26 cellular contexts compared by ENCODE assay signal in genomic region chr6:85406641-85407075, GRCh38. TPM values are rescaled to one million over a fixed set of nuclear protein-coding genes. Genes with fewer than 3 reads are reported as not detected.
A peak's percentile ranks its signal among the peaks of the same experiment; 100 is the strongest.
DNase-seq lines count a peak whose midpoint lies in the region; TF ChIP-seq lines count a peak whose summit lies in the region.
"Had no signal": no experiment of that assay in that cellular context is flagged by ENCODE, and none has a peak within 500 bp of the region (broad histone marks: within the 10 kb centered on the region; RNA-seq: fewer than 3 reads in every experiment).

No MANE protein-coding gene starts in this region.

- no peaks in the 10 kb centered on the region for H3K36me3 ChIP-seq in trophoblast cell (ENCODE audit: control insufficient read depth in 1 of 2, insufficient read depth in 2 of 2, low read length in 2 of 2)
- H3K36me3 ChIP-seq: upper lobe of left lung had no signal

- no peaks in the 10 kb centered on the region for H3K9me3 ChIP-seq in trophoblast cell (ENCODE audit: insufficient read depth, low read depth, low read length)
- H3K9me3 ChIP-seq: upper lobe of left lung had no signal

- no peak overlapping the region for H3K9ac ChIP-seq in trophoblast cell (ENCODE audit: low read length)

- no peak overlapping the region for H3K4me2 ChIP-seq in trophoblast cell (ENCODE audit: low read length)

- no peaks in the 10 kb centered on the region for H3K27me3 Mint-ChIP-seq in Calu3 (ENCODE audit: unreplicated experiment)
- no peaks in the 10 kb centered on the region for H3K27me3 Mint-ChIP-seq in HFFc6 (ENCODE audit: insufficient read depth)
- no peaks in the 10 kb centered on the region for H3K27me3 Mint-ChIP-seq in glutamatergic neuron (ENCODE audit: unreplicated experiment)
- H3K27me3 Mint-ChIP-seq: activated B cell treated with CpG ODN at 0.5 μM for 24 hours; IgD-negative memory B cell; naive thymus-derived CD8-positive, alpha-beta T cell had no signal

- CTCF ChIA-PET in Calu3 (lab: Charles Lee), result no interaction called here

- H4K8ac ChIP-seq in trophoblast cell (ENCODE audit: low read depth, low read length), result no peak overlapping the region

- H4K12ac ChIP-seq in trophoblast cell (ENCODE audit: low read depth, low read length), result no peak overlapping the region

- TF ChIP-seq CTCF in Calu3 (IDR thresholded peaks at IDR 0.05; ENCODE audit: unreplicated experiment), result no peak
- TF ChIP-seq CTCF in HFFc6 (IDR thresholded peaks at IDR 0.05), result no peak
- no peak for TF ChIP-seq CTCF in glutamatergic neuron (IDR thresholded peaks at IDR 0.05; ENCODE audit: partially characterized antibody, unreplicated experiment)

- H3K23ac ChIP-seq in trophoblast cell (ENCODE audit: low read length), result no peak overlapping the region

- H3K4me3 Mint-ChIP-seq in Calu3 (ENCODE audit: low read depth, unreplicated experiment) (no peak overlapping the region), HFFc6 (no peak overlapping the region), glutamatergic neuron (ENCODE audit: unreplicated experiment) (no peak overlapping the region)
- H3K4me3 Mint-ChIP-seq: activated B cell treated with CpG ODN at 0.5 μM for 24 hours; activated T-helper 17 cell treated with anti-CD3 and anti-CD28 coated beads, Interleukin-2, amount 50 U/mL, for 72 hours; endodermal cell had no signal

- H3K4me1 Mint-ChIP-seq in Calu3 (ENCODE audit: low read depth, unreplicated experiment) (peaks cover 56% of the 10 kb centered on the region), HFFc6 (ENCODE audit: low read depth) (peaks cover 67% of the 10 kb centered on the region), glutamatergic neuron (ENCODE audit: low read depth, unreplicated experiment) (no peaks in the 10 kb centered on the region)

- no peak overlapping the region for H2AK5ac ChIP-seq in trophoblast cell (ENCODE audit: low read length)

- BruUV-seq in Calu3 (replicated peaks; lab: Mats Ljungman, UMichigan), result no TSS peak

- peaks cover 16% of the 10 kb centered on the region for H3K36me3 Mint-ChIP-seq in Calu3 (ENCODE audit: insufficient read depth, unreplicated experiment)
- H3K36me3 Mint-ChIP-seq in HFFc6 (ENCODE audit: low read depth), result no peaks in the 10 kb centered on the region
- H3K36me3 Mint-ChIP-seq in glutamatergic neuron (ENCODE audit: unreplicated experiment), result no peaks in the 10 kb centered on the region
- H3K36me3 Mint-ChIP-seq: IgD-negative memory B cell; naive thymus-derived CD8-positive, alpha-beta T cell had no signal

- no peak for DNase-seq in Calu3
- no peak for DNase-seq in HFFc6
- peak; percentile 91 for DNase-seq in epithelial cell of prostate (ENCODE audit: low read depth, low spot score)
- DNase-seq in trophoblast cell, result peak; percentile 96 to 99
- no peak for DNase-seq in DMS153 treated with DMSO at 0.1 percent for 48 hours (lab: John Stamatoyannopoulos, UW; ENCODE audit: unreplicated experiment)
- no peak for DNase-seq in activated T-cell treated with anti-CD3 and anti-CD28 coated beads for 4 hours
- DNase-seq in glutamatergic neuron, result no peak
- DNase-seq: activated B cell treated with CpG ODN at 0.5 μM for 24 hours; activated naive CD4-positive, alpha-beta T cell treated with anti-CD3 and anti-CD28 coated beads, Interleukin-2, amount 50 U/mL, for 16 hours; amniotic stem cell; cortex of kidney; endodermal cell; GOT3; midbrain; naive thymus-derived CD8-positive, alpha-beta T cell; NCI-H1092; NCI-H187 treated with DMSO at 0.1 percent for 48 hours; NCI-H524 treated with DMSO at 0.1 percent for 48 hours; nucleus accumbens; retina; stimulated activated CD4-positive, alpha-beta T cell treated with anti-CD3 and anti-CD28 coated beads, Interleukin-12 subunit alpha, Interleukin-12 subunit beta, amount 100 ng/mL, for 4 hours; stimulated activated CD4-positive, alpha-beta T cell treated with anti-CD3 and anti-CD28 coated beads, Interleukin-4, amount 100 ng/mL, for 1 hour; substantia nigra; upper lobe of left lung had no signal

- no CpG with 5 or more reads among the region's 5 CpGs for WGBS in trophoblast cell (ENCODE audit: extremely low coverage, insufficient coverage, insufficient read length)

- no peaks in the 10 kb centered on the region for H3K79me2 ChIP-seq in trophoblast cell (ENCODE audit: control insufficient read depth, insufficient read depth, low read length, poor library complexity)

- peaks cover 10% of the 10 kb centered on the region for H3K79me1 ChIP-seq in trophoblast cell (ENCODE audit: low read length)

- intact Hi-C loops in Calu3 (cut with micrococcal nuclease; ENCODE audit: unreplicated experiment), result no loop called here

- H3K4me3 ChIP-seq in trophoblast cell (ENCODE audit: low read depth, low read length), result no peak overlapping the region
- H3K4me3 ChIP-seq: upper lobe of left lung had no signal

- peak overlapping the region; percentile 100 for H3K27ac ChIP-seq in epithelial cell of prostate
- no peak overlapping the region for H3K27ac ChIP-seq in trophoblast cell (ENCODE audit: low read depth, low read length)
- H3K27ac ChIP-seq: upper lobe of left lung had no signal

- H2BK12ac ChIP-seq in trophoblast cell (ENCODE audit: low read length), result no peak overlapping the region

- H3K18ac ChIP-seq in trophoblast cell (ENCODE audit: low read length), result no peak overlapping the region

- H4K91ac ChIP-seq in trophoblast cell (ENCODE audit: low read depth, low read length), result no peak overlapping the region

- H2BK120ac ChIP-seq in trophoblast cell (ENCODE audit: insufficient read depth, low read length, poor library complexity), result no peak overlapping the region

- no peaks in the 10 kb centered on the region for H3K27me3 ChIP-seq in trophoblast cell (ENCODE audit: insufficient read depth, low read length)
- H3K27me3 ChIP-seq: upper lobe of left lung had no signal

- no peak overlapping the region for H2AFZ ChIP-seq in trophoblast cell (ENCODE audit: insufficient read depth, low read length, poor library complexity)

- H3K9me3 Mint-ChIP-seq in Calu3 (ENCODE audit: low read depth, unreplicated experiment) (peaks cover 4% of the 10 kb centered on the region), HFFc6 (no peaks in the 10 kb centered on the region), glutamatergic neuron (ENCODE audit: unreplicated experiment) (no peaks in the 10 kb centered on the region)
- H3K9me3 Mint-ChIP-seq: activated B cell treated with CpG ODN at 0.5 μM for 24 hours; activated T-helper 17 cell treated with anti-CD3 and anti-CD28 coated beads, Interleukin-2, amount 50 U/mL, for 72 hours; endodermal cell; IgD-negative memory B cell; naive thymus-derived CD8-positive, alpha-beta T cell had no signal

- peaks cover 18 to 21% of the 10 kb centered on the region in 2 experiments for H3K4me1 ChIP-seq in trophoblast cell (ENCODE audit: control insufficient read depth in 1 of 2, insufficient read depth in 2 of 2, low read length in 2 of 2)

- H2BK5ac ChIP-seq in trophoblast cell (ENCODE audit: low read depth, low read length, poor library complexity), result no peak overlapping the region

- no peak overlapping the region for H3K4ac ChIP-seq in trophoblast cell (ENCODE audit: low read depth, low read length)

- H3K27ac Mint-ChIP-seq in Calu3 (ENCODE audit: unreplicated experiment) (peak overlapping the region; percentile 99), HFFc6 (peak overlapping the region; percentile 94), glutamatergic neuron (ENCODE audit: unreplicated experiment) (no peak overlapping the region)
- H3K27ac Mint-ChIP-seq: activated B cell treated with CpG ODN at 0.5 μM for 24 hours; activated T-helper 17 cell treated with anti-CD3 and anti-CD28 coated beads, Interleukin-2, amount 50 U/mL, for 72 hours; endodermal cell had no signal

- no peak overlapping the region for H3K14ac ChIP-seq in trophoblast cell (ENCODE audit: low read length)

RNA-seq across cellular contexts. Expression of gene NT5E, which starts 43.2 kb away (rescaled TPM):
- total RNA-seq in Calu3 (2022), result 52.8 and 76.5 TPM in 2 replicates
- total RNA-seq in HFFc6 (2021; fragmentation: NEBNext Ultra II Directional; extraction: Animal tissue kit (Norgen Biotek cat#: 25700)), result 100 to 1,000 TPM; 263 to 375 (median 316) TPM
- polyA plus RNA-seq in trophoblast cell (2013), result 0.22 and 0.33 TPM in 2 replicates
- total RNA-seq in glutamatergic neuron (ENCODE audit: unreplicated experiment), result 0.29 TPM

Comparison
In these comparisons a context has a peak if more than half of its experiments do, and no peak if none do; other contexts are left out.
1. DNase-seq: peak in epithelial cell of prostate (single experiment) and trophoblast cell (2 of 2); none in Calu3 (single experiment), HFFc6 (single experiment), DMS153 treated with DMSO at 0.1 percent for 48 hours (single experiment), activated T-cell treated with anti-CD3 and anti-CD28 coated beads for 4 hours (single experiment) and glutamatergic neuron (single experiment).
2. RNA of gene NT5E, which starts 43.2 kb away (total RNA-seq): 263 to 375 TPM in HFFc6 and 52.8 to 76.5 TPM in Calu3; 0.29 TPM in glutamatergic neuron (single experiment); every median in the first group is over 10 times any median in the second.